1 cellular context compared by ENCODE assay signal in genomic region chr10:117413928-117414618, GRCh38.
TF ChIP-seq lines count a peak whose summit lies in the region.

No MANE protein-coding gene starts in this region.

TF ChIP-seq in K562, 482 proteins besides CTCF, POLR2A, EP300 and RAD21 (continued from another document):
- TF ChIP-seq PBX2 (CRISPR knock-in tag; IDR thresholded peaks at IDR 0.05; ENCODE audit: low read depth) = no peak
- TF ChIP-seq PBX2 (tag; conservative IDR thresholded peaks at IDR 0.05; ENCODE audit: low read depth) = peak; percentile 63
- TF ChIP-seq ATF6 (CRISPR knock-in tag; IDR thresholded peaks at IDR 0.05) = no peak
- TF ChIP-seq AFF4 (CRISPR knock-in tag; IDR thresholded peaks at IDR 0.05) = no peak
- TF ChIP-seq MEIS2 (IDR thresholded peaks at IDR 0.05; ENCODE audit: partially characterized antibody) = peak; percentile 75
- TF ChIP-seq C11orf30 (IDR thresholded peaks at IDR 0.05; ENCODE audit: low read depth) = no peak
- no peak for TF ChIP-seq SMAD3 (CRISPR knock-in tag; conservative IDR thresholded peaks at IDR 0.05)
- no peak for TF ChIP-seq ZNF124 (CRISPR knock-in tag; IDR thresholded peaks at IDR 0.05)
